Comparison of ENCODE assay signal across 16 cellular contexts in the genomic region with DNA sequence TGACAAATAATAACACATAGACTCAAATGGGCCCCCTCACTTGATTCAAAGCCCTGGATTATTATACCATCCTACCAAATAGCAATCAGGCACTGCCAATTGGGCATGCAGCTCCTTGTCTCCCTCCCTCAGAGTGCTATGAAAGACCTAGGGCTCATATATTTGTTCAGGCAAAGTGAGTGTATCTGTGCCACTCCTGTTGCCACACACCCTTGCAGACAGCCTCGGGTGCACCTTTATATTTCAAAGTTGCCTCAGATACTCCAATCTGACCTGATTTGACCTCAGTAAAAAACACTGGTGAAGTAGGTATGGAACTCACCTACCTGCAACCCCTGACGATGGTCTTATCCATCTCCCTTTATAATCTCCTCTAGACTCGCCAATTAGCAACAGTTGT.
"Had no signal": no experiment of that assay in that cellular context is flagged by ENCODE, and none has a peak within 500 bp of the region (broad histone marks: within the 10 kb centered on the region; RNA-seq: fewer than 3 reads in every experiment).

No MANE protein-coding gene starts in this region.

- H3K27ac Mint-ChIP-seq: activated CD4-positive, alpha-beta memory T cell treated with anti-CD3 and anti-CD28 coated beads, Interleukin-2, amount 10 ng/mL, durations not matched to agents 7 days and 5 days; activated naive CD4-positive, alpha-beta T cell treated with anti-CD3 and anti-CD28 coated beads, Interleukin-2, amount 50 U/mL, for 72 hours had no signal

- H3K27ac ChIP-seq: parathyroid adenoma had no signal

- H3K4me3 ChIP-seq: dorsolateral prefrontal cortex, tibial nerve had no signal

- H3K4me1 ChIP-seq: parathyroid adenoma had no signal

- H3K36me3 ChIP-seq: tibial nerve had no signal

- DNase-seq: activated CD4-positive, alpha-beta memory T cell treated with anti-CD3 and anti-CD28 coated beads, Interleukin-2, amount 10 ng/mL, durations not matched to agents 7 days and 5 days; activated CD4-positive, alpha-beta T cell treated with anti-CD3 and anti-CD28 coated beads for 1 hour; activated CD8-positive, alpha-beta memory T cell treated with anti-CD3 and anti-CD28 coated beads, Interleukin-2, amount 50 U/mL, for 48 hours; dorsolateral prefrontal cortex; foreskin melanocyte; head of caudate nucleus; mammary epithelial cell; stimulated activated CD4-positive, alpha-beta T cell treated with anti-CD3 and anti-CD28 coated beads, Interleukin-15, amount 100 ng/mL, for 24 hours; stimulated activated CD4-positive, alpha-beta T cell treated with anti-CD3 and anti-CD28 coated beads, Interleukin-4, amount 100 ng/mL, for 4 hours; T1000 had no signal

- H3K9ac ChIP-seq: parathyroid adenoma had no signal

- H3K27me3 Mint-ChIP-seq: activated CD4-positive, alpha-beta memory T cell treated with anti-CD3 and anti-CD28 coated beads, Interleukin-2, amount 10 ng/mL, durations not matched to agents 7 days and 5 days had no signal

- ATAC-seq: activated naive CD4-positive, alpha-beta T cell treated with anti-CD3 and anti-CD28 coated beads, Interleukin-2, amount 50 U/mL, for 72 hours; left lobe of liver had no signal

- H3K9me3 ChIP-seq: tibial nerve had no signal

- H3K27me3 ChIP-seq: dorsolateral prefrontal cortex, tibial nerve had no signal

- H2AFZ ChIP-seq: parathyroid adenoma had no signal

- FAIRE-seq: endometrium, islet of Langerhans had no signal

- H3K4me3 Mint-ChIP-seq: activated CD4-positive, alpha-beta memory T cell treated with anti-CD3 and anti-CD28 coated beads, Interleukin-2, amount 10 ng/mL, durations not matched to agents 7 days and 5 days had no signal

- H3K9me3 Mint-ChIP-seq: activated CD4-positive, alpha-beta memory T cell treated with anti-CD3 and anti-CD28 coated beads, Interleukin-2, amount 10 ng/mL, durations not matched to agents 7 days and 5 days; activated naive CD4-positive, alpha-beta T cell treated with anti-CD3 and anti-CD28 coated beads, Interleukin-2, amount 50 U/mL, for 72 hours had no signal
